In genomic region chr6:80523531-80523970, GRCh38 we compare ENCODE assay signal across 11 cellular contexts.
DNase-seq lines count a peak whose midpoint lies in the region; ATAC-seq and TF ChIP-seq lines count a peak whose summit lies in the region.
"Had no signal": no experiment of that assay in that cellular context is flagged by ENCODE, and none has a peak within 500 bp of the region (broad histone marks: within the 10 kb centered on the region; RNA-seq: fewer than 3 reads in every experiment).

No MANE protein-coding gene starts in this region.

- peak overlapping the region; percentile 18 for H3K4me3 ChIP-seq in A673 (ENCODE audit: low read depth, low read length, poor library complexity, severe bottlenecking)
- no peak overlapping the region for H3K4me3 ChIP-seq in astrocyte of the spinal cord (ENCODE audit: low read depth, low read length)

- ATAC-seq in GM19452 (IDR thresholded peaks at IDR 0.05; ENCODE audit: unreplicated experiment): no peak

- no TSS peak for BruUV-seq in A673 (replicated peaks; lab: Mats Ljungman, UMichigan)

- CTCF ChIA-PET in A673 (lab: Charles Lee): no interaction called here

- H3K27me3 ChIP-seq in A673 (replicated peaks; ENCODE audit: insufficient read depth, low read depth, low read length, poor library complexity): no peaks in the 10 kb centered on the region

- peak overlapping the region; percentile 70 for H3K27ac ChIP-seq in A673 (ENCODE audit: low read depth, low read length, poor library complexity, severe bottlenecking)

- DNase-seq in A673 (ENCODE audit: low spot score) (peak; percentile 86), KBM-7 (peak; percentile 8), astrocyte of the spinal cord (ENCODE audit: low read depth, low spot score) (peak; percentile 29), kidney tubule cell (ENCODE audit: low spot score) (peak; percentile 37), NOMO-1 treated with dmso at 0.1 percent for 144 hours (lab: John Stamatoyannopoulos, UW; ENCODE audit: unreplicated experiment) (no peak), pons (ENCODE audit: low spot score) (no peak), globus pallidus (ENCODE audit: low spot score) (no peak)
- DNase-seq: activated CD8-positive, alpha-beta memory T cell treated with anti-CD3 and anti-CD28 coated beads for 24 hours; effector CD8-positive, alpha-beta T cell; NCI-H774 had no signal

- no peaks in the 10 kb centered on the region for H3K9me3 ChIP-seq in A673 (ENCODE audit: low read depth, low read length, poor library complexity, severe bottlenecking)

- intact Hi-C loops in A673 (cut with micrococcal nuclease; ENCODE audit: unreplicated experiment): no loop called here

- in situ Hi-C loops in KBM-7 (cut with MboI; ENCODE audit: low pct_unique_long_range_greater_than_20kb, low sequenced_read_pairs): no loop called here
- in situ Hi-C loops in astrocyte of the spinal cord (cut with HindIII; ENCODE audit: low sequenced_read_pairs): no loop called here

- peaks cover 24% of the 10 kb centered on the region for H3K4me1 ChIP-seq in A673 (ENCODE audit: insufficient read depth, low read length, poor library complexity, severe bottlenecking)

- POLR2A ChIA-PET in A673 (lab: Charles Lee; ENCODE audit: low non-redundant PET): no interaction called here

- peak; percentile 75 for TF ChIP-seq CTCF in A673 (conservative IDR thresholded peaks at IDR 0.05; ENCODE audit: low read depth, low read length)
- TF ChIP-seq CTCF in astrocyte of the spinal cord (IDR thresholded peaks at IDR 0.05; ENCODE audit: low read depth, low read length): no peak

- H3K36me3 ChIP-seq in A673 (ENCODE audit: insufficient read depth, low read length, poor library complexity, severe bottlenecking): no peaks in the 10 kb centered on the region

Comparison
In these comparisons a context has a peak if more than half of its experiments do, and no peak if none do; other contexts are left out.
1. DNase-seq: peak in A673 (single experiment), KBM-7 (single experiment), astrocyte of the spinal cord (single experiment) and kidney tubule cell (single experiment); none in NOMO-1 treated with dmso at 0.1 percent for 144 hours (single experiment), pons (single experiment) and globus pallidus (single experiment).